8 cellular contexts compared by ENCODE assay signal in genomic region chr19:35757231-35757748, GRCh38. TPM values are rescaled to one million over a fixed set of nuclear protein-coding genes. Genes with fewer than 3 reads are reported as not detected.
DNase-seq lines count a peak whose midpoint lies in the region; ATAC-seq and TF ChIP-seq lines count a peak whose summit lies in the region.

No MANE protein-coding gene starts in this region.

- H3K9ac ChIP-seq in SK-N-SH (peak overlapping the region; percentile 100), endodermal cell (ENCODE audit: extremely low read depth, low read length, poor library complexity, severe bottlenecking) (no peak overlapping the region)

- CTCF ChIA-PET in CD4-positive, alpha-beta T cell (lab: Charles Lee) = no interaction called here
- CTCF ChIA-PET in SK-N-SH (lab: Yijun Ruan, JAX) = interaction anchor here (1.5 kb wide), 1 partner anchor 12 kb away, joined by 5 read pairs; the partner anchor contains the start of genes PSENEN and U2AF1L4

- no peak for TF ChIP-seq CTCF in CD4-positive, alpha-beta T cell (IDR thresholded peaks at IDR 0.05)
- TF ChIP-seq CTCF in SK-N-SH (IDR thresholded peaks at IDR 0.05) (peak; percentile 16; the same call in 1 of the 2 replicates), endodermal cell (conservative IDR thresholded peaks at IDR 0.05) (no peak), mesothelial cell of epicardium (IDR thresholded peaks at IDR 0.05; ENCODE audit: unreplicated experiment) (no peak), tibial nerve (IDR thresholded peaks at IDR 0.05) (no peak)

- ATAC-seq in CD4-positive, alpha-beta T cell (ENCODE audit: poor library complexity) = no peak
- ATAC-seq in GM19452 (IDR thresholded peaks at IDR 0.05; ENCODE audit: unreplicated experiment) = no peak

- H3K4me1 ChIP-seq in SK-N-SH (ENCODE audit: control insufficient read depth in 1 of 2, insufficient read depth in 2 of 2, low read depth in 1 of 2, low read length in 1 of 2) (peaks cover 7 to 19% of the 10 kb centered on the region in 2 experiments; a peak in 3 of 4 replicates), endodermal cell (ENCODE audit: control insufficient read depth, insufficient read depth, low read length) (no peaks in the 10 kb centered on the region), tibial nerve (peaks cover 4 to 53% (median 21%) of the 10 kb centered on the region in 4 donors)

- H3K4me3 Mint-ChIP-seq in CD4-positive, alpha-beta T cell = peak overlapping the region; percentile 99
- H3K4me3 Mint-ChIP-seq in endodermal cell (peak overlapping the region; percentile 91), mesothelial cell of epicardium (peak overlapping the region; percentile 97)

- H3K4me3 ChIP-seq in H7 (ENCODE audit: insufficient read depth, low read depth, low read length) = peak overlapping the region; percentile 47
- peak overlapping the region; percentile 87 to 99 for H3K4me3 ChIP-seq in SK-N-SH (ENCODE audit: low read depth in 2 of 2, low read length in 1 of 2)
- peak overlapping the region; percentile 100 for H3K4me3 ChIP-seq in endodermal cell (ENCODE audit: low read length)
- peak overlapping the region; percentile 27 to 94 (median 89) for H3K4me3 ChIP-seq in tibial nerve

- H3F3A ChIP-seq in SK-N-SH (replicated peaks; ENCODE audit: insufficient read depth) = peaks cover 10% of the 10 kb centered on the region

- peaks cover 27% of the 10 kb centered on the region for H3K79me2 ChIP-seq in SK-N-SH (ENCODE audit: insufficient read depth)

- H3K4me1 Mint-ChIP-seq in CD4-positive, alpha-beta T cell (ENCODE audit: low read depth) = peaks cover 41% of the 10 kb centered on the region
- H3K4me1 Mint-ChIP-seq in endodermal cell = peaks cover 8% of the 10 kb centered on the region
- H3K4me1 Mint-ChIP-seq in mesothelial cell of epicardium = peaks cover 21% of the 10 kb centered on the region

- intact Hi-C loops in CD4-positive, alpha-beta T cell (cut with DNase I, micrococcal nuclease) = loop anchor here (1.0 to 10.0 kb wide), 6 partner anchors 9 to 928 kb away; partner anchors contain the start of genes COX6B1 (in 1 of the 2), ETV2 (in 1 of the 2), KMT2B (in 1 of the 2) and LIN37 (in 1 of the 2)

- no peaks in the 10 kb centered on the region for H3K27me3 ChIP-seq in CD4-positive, alpha-beta T cell (ENCODE audit: control insufficient read depth, insufficient read depth, low read length)
- H3K27me3 ChIP-seq in H7 (ENCODE audit: control insufficient read depth, insufficient read depth, low read length) = peaks cover 13% of the 10 kb centered on the region
- H3K27me3 ChIP-seq in SK-N-SH (ENCODE audit: insufficient read depth) = no peaks in the 10 kb centered on the region
- H3K27me3 ChIP-seq in endodermal cell (ENCODE audit: control insufficient read depth, insufficient read depth, low read length, poor library complexity, severe bottlenecking) = peaks cover 7% of the 10 kb centered on the region
- H3K27me3 ChIP-seq in tibial nerve = no peaks in the 10 kb centered on the region

- peaks cover 4% of the 10 kb centered on the region for H4K20me1 ChIP-seq in SK-N-SH (ENCODE audit: insufficient read depth)

- TF ChIP-seq EP300 in SK-N-SH (IDR thresholded peaks at IDR 0.05; ENCODE audit: borderline replicate concordance in 1 of 2, low read depth in 1 of 2, low read length in 1 of 2) (no peak; a peak in 1 of 4 replicates), tibial nerve (IDR thresholded peaks at IDR 0.05) (peak; percentile 45 to 46)

- peak overlapping the region; percentile 88 for H3K27ac Mint-ChIP-seq in CD4-positive, alpha-beta T cell
- H3K27ac Mint-ChIP-seq in endodermal cell (peak overlapping the region; percentile 79), mesothelial cell of epicardium (peak overlapping the region; percentile 96)

- H3K4me2 ChIP-seq in SK-N-SH = peak overlapping the region; percentile 95

- peaks cover 15% of the 10 kb centered on the region for H3K27me3 Mint-ChIP-seq in CD4-positive, alpha-beta T cell
- H3K27me3 Mint-ChIP-seq in endodermal cell (ENCODE audit: insufficient read depth) (peaks cover 25% of the 10 kb centered on the region), mesothelial cell of epicardium (ENCODE audit: low read depth) (peaks cover 9% of the 10 kb centered on the region)

- TF ChIP-seq POLR2A in tibial nerve (IDR thresholded peaks at IDR 0.05) = peak in 1 of 2 donors; percentile 1

- H3K9me3 ChIP-seq in CD4-positive, alpha-beta T cell (ENCODE audit: control insufficient read depth, low read length) = no peaks in the 10 kb centered on the region
- H3K9me3 ChIP-seq in SK-N-SH = no peaks in the 10 kb centered on the region
- no peaks in the 10 kb centered on the region for H3K9me3 ChIP-seq in endodermal cell (ENCODE audit: control insufficient read depth, low read length)
- H3K9me3 ChIP-seq in tibial nerve = no peaks in the 10 kb centered on the region

- H3K36me3 ChIP-seq in H7 (replicated peaks; ENCODE audit: control insufficient read depth, insufficient read depth, low read length) (peaks cover 5% of the 10 kb centered on the region), SK-N-SH (replicated peaks in 1 of 2; ENCODE audit: control insufficient read depth in 1 of 2, insufficient read depth in 2 of 2, low read length in 1 of 2) (peaks cover 22 to 28% of the 10 kb centered on the region in 2 experiments), endodermal cell (ENCODE audit: control insufficient read depth, insufficient read depth, low read length) (peaks cover 24% of the 10 kb centered on the region), tibial nerve (peaks cover 0 to 56% (median under 1%) of the 10 kb centered on the region in 3 donors)

- DNase-seq in CD4-positive, alpha-beta T cell = no peak
- DNase-seq in H7 = peak; percentile 74
- peak; percentile 70 for DNase-seq in SK-N-SH
- no peak for DNase-seq in endodermal cell
- peak in 1 of 2 experiments; percentile 75 for DNase-seq in mesothelial cell of epicardium (ENCODE audit: low spot score in 2 of 2, unreplicated experiment in 2 of 2)
- DNase-seq in tibial nerve (ENCODE audit: low spot score in 2 of 2) = peak; percentile 84
- no peak for DNase-seq in central memory CD4-positive, alpha-beta T cell

- H3K9me2 ChIP-seq in SK-N-SH = no peaks in the 10 kb centered on the region

- no peak for TF ChIP-seq RAD21 in SK-N-SH (IDR thresholded peaks at IDR 0.05; ENCODE audit: low read length)

- H3K36me3 Mint-ChIP-seq in CD4-positive, alpha-beta T cell (ENCODE audit: low read depth) = peaks cover 45% of the 10 kb centered on the region
- H3K36me3 Mint-ChIP-seq in endodermal cell (ENCODE audit: low read depth) (peaks cover 18% of the 10 kb centered on the region), mesothelial cell of epicardium (peaks cover 4% of the 10 kb centered on the region)

- POLR2A ChIA-PET in CD4-positive, alpha-beta T cell (lab: Charles Lee) = interaction anchor here (0.9 to 1.3 kb wide), 5 partner anchors 9 to 55 kb away, joined by 3 to 12 read pairs (median 3); partner anchors contain the start of genes LIN37 and U2AF1L4
- POLR2A ChIA-PET in SK-N-SH (lab: Yijun Ruan, JAX) = interaction anchor here (0.8 to 1.7 kb wide), 5 partner anchors 9 to 112 kb away, joined by 3 to 11 read pairs (median 4); partner anchors contain the start of genes LIN37 and U2AF1L4

- H3K27ac ChIP-seq in CD4-positive, alpha-beta T cell (ENCODE audit: low read depth, low read length) = no peak overlapping the region
- peak overlapping the region; percentile 93 to 98 for H3K27ac ChIP-seq in SK-N-SH (ENCODE audit: low read depth in 2 of 2, low read length in 1 of 2)
- H3K27ac ChIP-seq in endodermal cell (ENCODE audit: low read depth, low read length) = peak overlapping the region; percentile 69
- peak overlapping the region; percentile 90 to 99 (median 96) for H3K27ac ChIP-seq in tibial nerve

- peak overlapping the region; percentile 63; the same call in 1 of the 2 replicates for H2AFZ ChIP-seq in SK-N-SH (ENCODE audit: low read depth)

- H3K9me3 Mint-ChIP-seq in CD4-positive, alpha-beta T cell = no peaks in the 10 kb centered on the region
- H3K9me3 Mint-ChIP-seq in endodermal cell (no peaks in the 10 kb centered on the region), mesothelial cell of epicardium (no peaks in the 10 kb centered on the region)

- 25% methylated on average over 17 of the region's 19 CpGs for WGBS in SK-N-SH (ENCODE audit: low lambda C conversion rate)
- 34 to 36% methylated on average over 12 to 19 of the region's 19 CpGs for WGBS in endodermal cell (ENCODE audit: insufficient coverage in 1 of 2, insufficient read length in 1 of 2), 2 experiments
- 6 to 8% methylated on average over 17 to 19 of the region's 19 CpGs for WGBS in tibial nerve, 2 donors

RNA-seq across cellular contexts. Expression of gene HSPB6, which starts 0.5 kb away (rescaled TPM):
- total RNA-seq in CD4-positive, alpha-beta T cell = not detected
- total RNA-seq in H7 (2014; rRNA removed; shearing (Covaris generic)) = 0.48 and 1.4 TPM in 2 replicates
- polyA plus RNA-seq in SK-N-SH (2012; rRNA removed) = 0.10 and 0.43 TPM in 2 replicates
- 0.10 and 0.21 TPM in 2 replicates for polyA plus RNA-seq in SK-N-SH (2012; cell fraction: cytosol; rRNA removed)
- 0.12 and 0.14 TPM in 2 replicates for polyA plus RNA-seq in SK-N-SH (2012; cell fraction: nucleus; rRNA removed)
- total RNA-seq in endodermal cell (under 1 TPM; 0.33 to 0.90 TPM), mesothelial cell of epicardium (18.8 to 21.7 TPM (median 20.3 TPM) in 3 replicates), tibial nerve (100 to 1,000 TPM in 3 of 4 donors, 10 to 100 TPM in 1; 85.2 to 190 (median 124) TPM)
- polyA plus RNA-seq in endodermal cell (2013, experiment 1 of 2) = 0.36 TPM
- 0.62 TPM for polyA plus RNA-seq in endodermal cell (2013, experiment 2 of 2)

RNA-seq across cellular contexts. Expression of gene PROSER3, which starts 0.7 kb away (rescaled TPM):
- total RNA-seq in CD4-positive, alpha-beta T cell = 10 to 100 TPM; 19.4 to 22.6 TPM
- total RNA-seq in H7 (2014; rRNA removed; shearing (Covaris generic)) = 6.8 and 14.0 TPM in 2 replicates
- 12.3 and 12.5 TPM in 2 replicates for polyA plus RNA-seq in SK-N-SH (2012; rRNA removed)
- 6.8 and 8.8 TPM in 2 replicates for polyA plus RNA-seq in SK-N-SH (2012; cell fraction: cytosol; rRNA removed)
- 76.0 and 114 TPM in 2 replicates for polyA plus RNA-seq in SK-N-SH (2012; cell fraction: nucleus; rRNA removed)
- total RNA-seq in endodermal cell (10 to 100 TPM; 37.8 to 45.4 TPM), mesothelial cell of epicardium (45.1 to 50.5 TPM (median 46.6 TPM) in 3 replicates), tibial nerve (10 to 100 TPM; 14.2 to 32.7 (median 19.9) TPM)
- polyA plus RNA-seq in endodermal cell (2013, experiment 1 of 2) = 37.0 TPM
- 34.6 TPM for polyA plus RNA-seq in endodermal cell (2013, experiment 2 of 2)

RNA-seq across cellular contexts. Expression of gene LIN37, which starts 8.9 kb away (rescaled TPM):
- 1 to 10 TPM; 4.8 to 6.0 TPM for total RNA-seq in CD4-positive, alpha-beta T cell
- 5.0 and 17.2 TPM in 2 replicates for total RNA-seq in H7 (2014; rRNA removed; shearing (Covaris generic))
- 21.1 and 25.2 TPM in 2 replicates for polyA plus RNA-seq in SK-N-SH (2012; rRNA removed)
- 7.1 and 11.0 TPM in 2 replicates for polyA plus RNA-seq in SK-N-SH (2012; cell fraction: cytosol; rRNA removed)
- polyA plus RNA-seq in SK-N-SH (2012; cell fraction: nucleus; rRNA removed) = 68.2 and 85.3 TPM in 2 replicates
- total RNA-seq in endodermal cell (1 to 10 TPM; 6.6 to 7.6 TPM), mesothelial cell of epicardium (11.8 to 12.9 TPM (median 12.0 TPM) in 3 replicates), tibial nerve (10 to 100 TPM; 18.1 to 32.7 (median 20.6) TPM)
- 11.6 TPM for polyA plus RNA-seq in endodermal cell (2013, experiment 1 of 2)
- polyA plus RNA-seq in endodermal cell (2013, experiment 2 of 2) = 10.4 TPM

RNA-seq across cellular contexts. Expression of gene PSENEN, which starts 11.8 kb away (rescaled TPM):
- total RNA-seq in CD4-positive, alpha-beta T cell = 1 to 10 TPM; 7.3 to 9.4 TPM
- total RNA-seq in H7 (2014; rRNA removed; shearing (Covaris generic)) = 53.2 and 58.6 TPM in 2 replicates
- polyA plus RNA-seq in SK-N-SH (2012; rRNA removed) = 66.3 and 99.2 TPM in 2 replicates
- polyA plus RNA-seq in SK-N-SH (2012; cell fraction: cytosol; rRNA removed) = 61.7 and 73.5 TPM in 2 replicates
- polyA plus RNA-seq in SK-N-SH (2012; cell fraction: nucleus; rRNA removed) = 29.1 and 42.7 TPM in 2 replicates
- 100 to 1,000 TPM; 101 to 109 TPM for total RNA-seq in endodermal cell
- 76.8 TPM for polyA plus RNA-seq in endodermal cell (2013, experiment 1 of 2)
- 65.3 TPM for polyA plus RNA-seq in endodermal cell (2013, experiment 2 of 2)
- total RNA-seq in mesothelial cell of epicardium = 45.2 to 54.9 TPM (median 45.7 TPM) in 3 replicates
- 10 to 100 TPM; 33.1 to 46.7 (median 40.3) TPM for total RNA-seq in tibial nerve

RNA-seq across cellular contexts. Expression of gene U2AF1L4, which starts 12.1 kb away (rescaled TPM):
- 10 to 100 TPM; 74.6 to 85.8 TPM for total RNA-seq in CD4-positive, alpha-beta T cell
- 11.6 and 13.4 TPM in 2 replicates for total RNA-seq in H7 (2014; rRNA removed; shearing (Covaris generic))
- 25.9 and 29.4 TPM in 2 replicates for polyA plus RNA-seq in SK-N-SH (2012; rRNA removed)
- polyA plus RNA-seq in SK-N-SH (2012; cell fraction: cytosol; rRNA removed) = 14.9 and 16.6 TPM in 2 replicates
- 109 and 119 TPM in 2 replicates for polyA plus RNA-seq in SK-N-SH (2012; cell fraction: nucleus; rRNA removed)
- total RNA-seq in endodermal cell (10 to 100 TPM; 17.3 to 23.2 TPM), mesothelial cell of epicardium (39.4 to 42.5 TPM (median 42.4 TPM) in 3 replicates), tibial nerve (10 to 100 TPM; 17.8 to 51.1 (median 43.2) TPM)
- 20.7 TPM for polyA plus RNA-seq in endodermal cell (2013, experiment 1 of 2)
- 16.6 TPM for polyA plus RNA-seq in endodermal cell (2013, experiment 2 of 2)

Comparison
In these comparisons a context has a peak if more than half of its experiments do, and no peak if none do; other contexts are left out.
1. DNase-seq: peak in H7 (single experiment), SK-N-SH (single experiment) and tibial nerve (2 of 2); none in CD4-positive, alpha-beta T cell (0 of 10), endodermal cell (single experiment) and central memory CD4-positive, alpha-beta T cell (single experiment).
2. H3K4me3 ChIP-seq: peak in every context shown above with its lines; median percentile 100 in endodermal cell; 93 in SK-N-SH; 89 in tibial nerve; 47 in H7.
3. Peak in every context shown above with its lines, with median percentiles within 50 percentile points of each other: H3K27ac Mint-ChIP-seq and H3K4me3 Mint-ChIP-seq.